Comparison of ENCODE assay signal across 8 cellular contexts in the genomic region with DNA sequence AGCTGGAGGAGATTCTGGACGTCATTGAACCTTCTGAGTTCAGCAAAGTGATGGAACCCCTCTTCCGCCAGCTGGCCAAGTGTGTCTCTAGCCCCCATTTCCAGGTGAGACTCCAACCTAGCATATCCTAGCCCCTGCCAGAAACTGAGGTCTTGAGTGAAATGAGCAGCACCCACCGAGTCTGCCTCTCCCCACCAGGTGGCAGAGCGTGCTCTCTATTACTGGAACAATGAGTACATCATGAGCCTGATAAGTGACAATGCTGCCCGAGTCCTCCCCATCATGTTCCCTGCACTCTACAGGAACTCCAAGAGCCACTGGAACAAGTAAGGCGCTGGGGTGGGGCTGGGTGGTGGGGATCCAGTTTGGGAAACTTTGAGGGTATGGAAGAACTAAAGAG. TPM values are rescaled to one million over a fixed set of nuclear protein-coding genes. Genes with fewer than 3 reads are reported as not detected.
DNase-seq lines count a peak whose midpoint lies in the region; ATAC-seq and TF ChIP-seq lines count a peak whose summit lies in the region.

No MANE protein-coding gene starts in this region.

- no peak overlapping the region for H2BK5ac ChIP-seq in trophoblast cell (ENCODE audit: low read depth, low read length, poor library complexity)

- no peak overlapping the region for H3K18ac ChIP-seq in trophoblast cell (ENCODE audit: low read length)

- no peak overlapping the region for H4K8ac ChIP-seq in trophoblast cell (ENCODE audit: low read depth, low read length)

- intact Hi-C loops in colonic mucosa (cut with DNase I): no loop called here

- H3K79me2 ChIP-seq in trophoblast cell (ENCODE audit: control insufficient read depth, insufficient read depth, low read length, poor library complexity): peaks cover 4% of the 10 kb centered on the region

- no CpG with 5 or more reads among the region's 6 CpGs for WGBS in trophoblast cell (ENCODE audit: extremely low coverage, insufficient coverage, insufficient read length)

- H3K14ac ChIP-seq in trophoblast cell (ENCODE audit: low read length): no peak overlapping the region

- no peak for ATAC-seq in HG03378 (IDR thresholded peaks at IDR 0.05; ENCODE audit: unreplicated experiment)

- H2AFZ ChIP-seq in trophoblast cell (ENCODE audit: insufficient read depth, low read length, poor library complexity): no peak overlapping the region

- no peaks in the 10 kb centered on the region for H3K27me3 ChIP-seq in colonic mucosa
- H3K27me3 ChIP-seq in trophoblast cell (ENCODE audit: insufficient read depth, low read length): no peaks in the 10 kb centered on the region

- H3K4me1 ChIP-seq in colonic mucosa (no peaks in the 10 kb centered on the region), trophoblast cell (ENCODE audit: control insufficient read depth in 1 of 2, insufficient read depth in 2 of 2, low read length in 2 of 2) (peaks cover 6 to 8% of the 10 kb centered on the region in 2 experiments)

- no peak overlapping the region for H2AK5ac ChIP-seq in trophoblast cell (ENCODE audit: low read length)

- H3K36me3 ChIP-seq in colonic mucosa (no peaks in the 10 kb centered on the region), trophoblast cell (ENCODE audit: control insufficient read depth in 1 of 2, insufficient read depth in 2 of 2, low read length in 2 of 2) (peaks cover 59 to 62% of the 10 kb centered on the region in 2 experiments)

- H3K9me3 ChIP-seq in colonic mucosa (no peaks in the 10 kb centered on the region), trophoblast cell (ENCODE audit: insufficient read depth, low read depth, low read length) (no peaks in the 10 kb centered on the region)

- H3K23ac ChIP-seq in trophoblast cell (ENCODE audit: low read length): no peak overlapping the region

- H2BK12ac ChIP-seq in trophoblast cell (ENCODE audit: low read length): no peak overlapping the region

- no peak overlapping the region for H4K91ac ChIP-seq in trophoblast cell (ENCODE audit: low read depth, low read length)

- TF ChIP-seq CTCF in colonic mucosa (IDR thresholded peaks at IDR 0.05): peak; percentile 19

- H3K9ac ChIP-seq in colonic mucosa (ENCODE audit: low read depth in 2 of 2, low read length in 2 of 2): no peak overlapping the region
- no peak overlapping the region for H3K9ac ChIP-seq in trophoblast cell (ENCODE audit: low read length)

- H4K12ac ChIP-seq in trophoblast cell (ENCODE audit: low read depth, low read length): no peak overlapping the region

- no peak overlapping the region for H3K27ac ChIP-seq in colonic mucosa
- H3K27ac ChIP-seq in trophoblast cell (ENCODE audit: low read depth, low read length): no peak overlapping the region

- DNase-seq in CD1c-positive myeloid dendritic cell (ENCODE audit: extremely low spot score) (peak; percentile 32), HCEC 1CT (peak; percentile 23), SW480 (ENCODE audit: low spot score) (peak; percentile 27), colonic mucosa (no peak), trophoblast cell (peak; percentile 46 to 53), COLO829 (ENCODE audit: low spot score) (no peak)
- DNase-seq in NK-92 treated with Interleukin-12 subunit alpha and Interleukin-12 subunit beta, amount 100 ng/mL, for 24 hours (lab: John Stamatoyannopoulos, UW): no peak

- H3K4me2 ChIP-seq in trophoblast cell (ENCODE audit: low read length): no peak overlapping the region

- H3K4ac ChIP-seq in trophoblast cell (ENCODE audit: low read depth, low read length): no peak overlapping the region

- H3K4me3 ChIP-seq in colonic mucosa: no peak overlapping the region
- H3K4me3 ChIP-seq in trophoblast cell (ENCODE audit: low read depth, low read length): no peak overlapping the region

- peaks cover under 1% of the 10 kb centered on the region for H3K79me1 ChIP-seq in trophoblast cell (ENCODE audit: low read length)

- H2BK120ac ChIP-seq in trophoblast cell (ENCODE audit: insufficient read depth, low read length, poor library complexity): no peak overlapping the region

RNA-seq across cellular contexts. Expression of a gene that starts 4.6 kb away (rescaled TPM):
- 10 to 100 TPM; 43.7 to 54.5 TPM for total RNA-seq in colonic mucosa
- polyA plus RNA-seq in trophoblast cell (2013): 82.3 and 84.7 TPM in 2 replicates

RNA-seq across cellular contexts. Expression of a gene that starts 4.9 kb away (rescaled TPM):
- total RNA-seq in colonic mucosa: 10 to 100 TPM; 62.4 to 73.9 TPM
- polyA plus RNA-seq in trophoblast cell (2013): 63.6 and 64.5 TPM in 2 replicates

RNA-seq across cellular contexts. Expression of a gene that starts 12.3 kb away (rescaled TPM):
- total RNA-seq in colonic mucosa: 10 to 100 TPM; 35.5 to 61.4 TPM
- polyA plus RNA-seq in trophoblast cell (2013): 81.7 and 88.1 TPM in 2 replicates

RNA-seq across cellular contexts. Expression of a gene that starts 24.8 kb away (rescaled TPM):
- total RNA-seq in colonic mucosa: 10 to 100 TPM; 38.5 to 49.7 TPM
- polyA plus RNA-seq in trophoblast cell (2013): 40.2 and 41.3 TPM in 2 replicates

RNA-seq across cellular contexts. Expression of a gene that starts 30.1 kb away (rescaled TPM):
- total RNA-seq in colonic mucosa: 10 to 100 TPM; 23.3 to 40.3 TPM
- 6.8 and 7.0 TPM in 2 replicates for polyA plus RNA-seq in trophoblast cell (2013)

Comparison
In these comparisons a context has a peak if more than half of its experiments do, and no peak if none do; other contexts are left out.
1. DNase-seq: peak in CD1c-positive myeloid dendritic cell (single experiment), HCEC 1CT (single experiment), SW480 (single experiment) and trophoblast cell (2 of 2); none in colonic mucosa (single experiment), COLO829 (single experiment) and NK-92 treated with Interleukin-12 subunit alpha and Interleukin-12 subunit beta, amount 100 ng/mL, for 24 hours (single experiment).